In genomic region chr1:112706505-112707216, GRCh38 we compare ENCODE assay signal across 8 cellular contexts. TPM values are rescaled to one million over a fixed set of nuclear protein-coding genes. Genes with fewer than 3 reads are reported as not detected.
DNase-seq lines count a peak whose midpoint lies in the region; ATAC-seq, FAIRE-seq and TF ChIP-seq lines count a peak whose summit lies in the region.

RHOC (minus strand) TSS chr1:112707127; CDS start chr1:112703799, 3,328 bp downstream.

- POLR2A ChIA-PET in A549 (lab: Yijun Ruan, JAX) = interaction anchor here (0.5 to 1.8 kb wide), 6 partner anchors 9 to 705 kb away, joined by 3 to 9 read pairs (median 4); partner anchors contain the start of genes CAPZA1, MOV10 and PPM1J

- peaks cover 9% of the 10 kb centered on the region for H3K27me3 Mint-ChIP-seq in activated T-cell treated with anti-CD3 and anti-CD28 coated beads, Interleukin-2, amount 50 U/mL, for 72 hours (ENCODE audit: low read depth)
- H3K27me3 Mint-ChIP-seq in nephron progenitor cell (ENCODE audit: low read depth, poor library complexity) = peaks cover 24% of the 10 kb centered on the region

- TF ChIP-seq CTCF in A549 (IDR thresholded peaks at IDR 0.05) (no peak), HFF-Myc (IDR thresholded peaks at IDR 0.05; ENCODE audit: low read depth, low read length, missing control alignments) (no peak), NB4 (IDR thresholded peaks at IDR 0.05; ENCODE audit: low read depth, low read length) (no peak), fibroblast of the aortic adventitia (IDR thresholded peaks at IDR 0.05; ENCODE audit: insufficient read depth, low read length) (no peak), nephron progenitor cell (IDR thresholded peaks at IDR 0.05) (no peak)

- H3K4me3 Mint-ChIP-seq in activated T-cell treated with anti-CD3 and anti-CD28 coated beads, Interleukin-2, amount 50 U/mL, for 72 hours = peak within 1 kb of the TSS; percentile 80 to 86
- peak within 1 kb of the TSS; percentile 96 for H3K4me3 Mint-ChIP-seq in nephron progenitor cell

- H3K4me2 ChIP-seq in A549 = peak within 1 kb of the TSS; percentile 94

- TF ChIP-seq EP300 in A549 (IDR thresholded peaks at IDR 0.05) = no peak

- DNase-seq in A549 (ENCODE audit: low read depth in 1 of 2, low spot score in 1 of 2) = peak in 1 of 2 experiments; percentile 56
- DNase-seq in HFF-Myc (ENCODE audit: extremely low read depth, low read depth) = no peak
- peak; percentile 79 for DNase-seq in NB4 (ENCODE audit: low read depth)
- peak; percentile 70 to 74 for DNase-seq in activated T-cell treated with anti-CD3 and anti-CD28 coated beads, Interleukin-2, amount 50 U/mL, for 72 hours
- DNase-seq in fibroblast of the aortic adventitia (ENCODE audit: low read depth) = peak; percentile 50
- peak; percentile 84 for DNase-seq in nephron progenitor cell
- DNase-seq in NCI-H1436 (lab: John Stamatoyannopoulos, UW) = no peak

- H3K4me1 Mint-ChIP-seq in activated T-cell treated with anti-CD3 and anti-CD28 coated beads, Interleukin-2, amount 50 U/mL, for 72 hours (ENCODE audit: low read depth) = peaks cover 57% of the 10 kb centered on the region
- peaks cover 70% of the 10 kb centered on the region for H3K4me1 Mint-ChIP-seq in nephron progenitor cell

- H3K4me3 ChIP-seq in A549 = peak within 1 kb of the TSS; percentile 99
- H3K4me3 ChIP-seq in HFF-Myc (replicated peaks; ENCODE audit: low read depth, low read length) = peak within 1 kb of the TSS; percentile 89
- peak within 1 kb of the TSS; percentile 50 for H3K4me3 ChIP-seq in NB4 (ENCODE audit: low read depth, low read length)
- H3K4me3 ChIP-seq in fibroblast of the aortic adventitia (ENCODE audit: low read depth, low read length) = peak within 1 kb of the TSS; percentile 88

- TF ChIP-seq RAD21 in A549 (conservative IDR thresholded peaks at IDR 0.05 in 1 of 2, IDR thresholded peaks at IDR 0.05 in 1 of 2) = no peak

- peaks cover 38% of the 10 kb centered on the region for H3K4me1 ChIP-seq in A549

- no peaks in the 10 kb centered on the region for H3K9me3 ChIP-seq in A549

- ATAC-seq in A549 = peak; percentile 70 to 76
- peak; percentile 74 to 77 for ATAC-seq in activated T-cell treated with anti-CD3 and anti-CD28 coated beads, Interleukin-2, amount 50 U/mL, for 72 hours (replicated peaks in 1 of 2)

- WGBS in A549 (ENCODE audit: missing lambda C conversion rate) = 0% methylated on average over 1 of the region's 60 CpGs

- H3K27ac Mint-ChIP-seq in activated T-cell treated with anti-CD3 and anti-CD28 coated beads, Interleukin-2, amount 50 U/mL, for 72 hours = peak within 1 kb of the TSS; percentile 66
- peak within 1 kb of the TSS; percentile 99 for H3K27ac Mint-ChIP-seq in nephron progenitor cell

- no peaks in the 10 kb centered on the region for H3K9me3 Mint-ChIP-seq in activated T-cell treated with anti-CD3 and anti-CD28 coated beads, Interleukin-2, amount 50 U/mL, for 72 hours
- H3K9me3 Mint-ChIP-seq in nephron progenitor cell = no peaks in the 10 kb centered on the region

- no peak for FAIRE-seq in A549 (lab: Jason Lieb, UNC)

- CTCF ChIA-PET in A549 (lab: Yijun Ruan, JAX) = interaction anchor here (1.2 to 18.0 kb wide), 3 partner anchors 69 to 316 kb away, joined by 3 to 576 read pairs (median 17); no protein-coding TSS in a partner anchor

- TF ChIP-seq POLR2A in A549 (IDR thresholded peaks at IDR 0.05; ENCODE audit: low read length) (peak; percentile 62), GM10847 (IDR thresholded peaks at IDR 0.05; ENCODE audit: extremely low read depth, insufficient read length) (peak; percentile 56), NB4 (IDR thresholded peaks at IDR 0.05; ENCODE audit: extremely low read depth, insufficient read length) (peak; percentile 36)

- peak within 1 kb of the TSS; percentile 98 to 100 for H3K27ac ChIP-seq in A549

- peaks cover 5 to 9% of the 10 kb centered on the region in 2 donors for H3K36me3 Mint-ChIP-seq in activated T-cell treated with anti-CD3 and anti-CD28 coated beads, Interleukin-2, amount 50 U/mL, for 72 hours (ENCODE audit: insufficient read depth in 2 of 2)
- peaks cover 16% of the 10 kb centered on the region for H3K36me3 Mint-ChIP-seq in nephron progenitor cell (ENCODE audit: low read depth)

TF ChIP-seq in A549, 52 proteins besides CTCF, POLR2A, EP300 and RAD21:
- TF ChIP-seq ELK1 (IDR thresholded peaks at IDR 0.05; ENCODE audit: low read depth, low read length) (no peak), RARB (CRISPR knock-in tag; IDR thresholded peaks at IDR 0.05) (no peak), CHD2 (IDR thresholded peaks at IDR 0.05; ENCODE audit: low read length, partially characterized antibody) (no peak), JUN (IDR thresholded peaks at IDR 0.05) (peak in 1 of 2 experiments; percentile 64; a peak in 3 of 5 replicates), FOSL2 (IDR thresholded peaks at IDR 0.05) (no peak), FOSL2 (CRISPR knock-in tag; IDR thresholded peaks at IDR 0.05) (no peak), HEYL (CRISPR knock-in tag; IDR thresholded peaks at IDR 0.05) (no peak)

RNA-seq across cellular contexts. Expression of gene RHOC, which starts in this region (rescaled TPM):
- polyA plus RNA-seq in A549 (2011; rRNA removed) = 255 and 321 TPM in 2 replicates
- 480 and 593 TPM in 2 replicates for polyA plus RNA-seq in A549 (2012; cell fraction: cytosol; rRNA removed)
- polyA plus RNA-seq in A549 (2012; cell fraction: nucleus; rRNA removed) = 262 and 310 TPM in 2 replicates
- 278 to 298 TPM (median 296 TPM) in 3 replicates for polyA plus RNA-seq in A549 (2017; fragmentation: RNase III; extraction: RNeasy Plus Mini Kit Qiagen cat#74134 plus additional on column Dnase treatment)
- polyA minus RNA-seq in A549 (2011; rRNA and poly(A)+ RNA removed) = 246 and 323 TPM in 2 replicates
- total RNA-seq in activated T-cell treated with anti-CD3 and anti-CD28 coated beads, Interleukin-2, amount 50 U/mL, for 72 hours = 10 to 100 TPM; 45.7 to 54.4 TPM
- 223 and 471 TPM in 2 replicates for total RNA-seq in fibroblast of the aortic adventitia (ENCODE audit: low replicate concordance)

Comparison
In these comparisons a context has a peak if more than half of its experiments do, and no peak if none do; other contexts are left out.
1. DNase-seq: peak in NB4 (single experiment), activated T-cell treated with anti-CD3 and anti-CD28 coated beads, Interleukin-2, amount 50 U/mL, for 72 hours (2 of 2), fibroblast of the aortic adventitia (single experiment) and nephron progenitor cell (single experiment); none in HFF-Myc (single experiment) and NCI-H1436 (single experiment).
2. Peak in every context shown above with its lines, with median percentiles within 50 percentile points of each other: H3K4me3 ChIP-seq and POLR2A ChIP-seq.